9 cellular contexts compared by ENCODE assay signal in the genomic region with DNA sequence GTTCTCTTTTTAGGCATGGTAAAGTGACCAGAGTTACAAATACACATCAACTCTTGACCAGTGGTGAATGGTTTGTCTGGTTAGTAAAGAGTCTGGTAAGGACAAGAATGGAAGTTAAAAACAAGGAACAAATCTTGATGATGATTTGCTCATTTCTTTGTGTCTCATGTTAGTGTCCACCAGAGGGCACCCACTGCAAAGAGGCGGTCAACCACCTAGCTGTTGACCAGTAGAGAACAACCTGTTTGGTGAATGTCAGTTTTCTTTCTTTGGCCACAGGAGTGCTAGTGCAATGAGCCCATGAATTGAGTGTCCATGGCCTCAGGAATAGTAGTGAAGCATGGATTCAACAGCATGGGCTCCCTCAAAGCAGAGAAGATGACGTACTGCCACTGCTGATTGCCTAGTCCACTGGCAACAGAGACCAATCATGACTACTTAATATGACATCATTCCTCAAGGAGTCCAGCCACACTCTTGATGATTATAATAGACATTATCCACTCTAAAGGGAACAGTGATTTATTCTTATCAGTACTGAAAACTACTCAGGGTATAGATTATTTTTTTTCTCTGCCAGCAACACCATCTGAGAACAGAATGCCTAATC. TPM values are rescaled to one million over a fixed set of nuclear protein-coding genes. Genes with fewer than 3 reads are reported as not detected.
A peak's percentile ranks its signal among the peaks of the same experiment; 100 is the strongest.
DNase-seq lines count a peak whose midpoint lies in the region; ATAC-seq and TF ChIP-seq lines count a peak whose summit lies in the region.
"Had no signal": no experiment of that assay in that cellular context is flagged by ENCODE, and none has a peak within 500 bp of the region (broad histone marks: within the 10 kb centered on the region; RNA-seq: fewer than 3 reads in every experiment).

No MANE protein-coding gene starts in this region.

- no peaks in the 10 kb centered on the region for H3K9me2 ChIP-seq in OCI-LY7 (ENCODE audit: insufficient read depth, low read length)

- BruUV-seq in OCI-LY7 (replicated peaks; lab: Mats Ljungman, UMichigan): no TSS peak

- no peak overlapping the region for H3K4me2 ChIP-seq in OCI-LY7 (ENCODE audit: low read length)
- H3K4me2 ChIP-seq: BLaER1 treated with 17β-estradiol and CSF1 and Interleukin-3, amounts not matched to agents 10 nM and 100 nM had no signal

- H2AFZ ChIP-seq in OCI-LY7 (ENCODE audit: low read length): no peak overlapping the region

- no peaks in the 10 kb centered on the region for H3K9me3 ChIP-seq in HEK293 (ENCODE audit: control insufficient read depth, insufficient read depth, low read depth, low read length)
- no peaks in the 10 kb centered on the region for H3K9me3 ChIP-seq in OCI-LY7 (ENCODE audit: low read length)
- H3K9me3 ChIP-seq: BLaER1 treated with 17β-estradiol and CSF1 and Interleukin-3, amounts not matched to agents 10 nM and 100 nM had no signal

- H3K4me1 ChIP-seq in HEK293 (ENCODE audit: control insufficient read depth, insufficient read depth, low read length) (no peaks in the 10 kb centered on the region), OCI-LY7 (ENCODE audit: insufficient read depth, low read length, poor library complexity, severe bottlenecking) (no peaks in the 10 kb centered on the region)
- H3K4me1 ChIP-seq: BLaER1 treated with 17β-estradiol and CSF1 and Interleukin-3, amounts not matched to agents 10 nM and 100 nM had no signal

- H3K27ac ChIP-seq in HEK293 (ENCODE audit: extremely low read depth, low read depth, low read length): no peak overlapping the region
- H3K27ac ChIP-seq in OCI-LY7 (ENCODE audit: low read depth, low read length, poor library complexity, severe bottlenecking): no peak overlapping the region
- H3K27ac ChIP-seq: BLaER1 treated with 17β-estradiol and CSF1 and Interleukin-3, amounts not matched to agents 10 nM and 100 nM had no signal

- ATAC-seq in GM18520 (IDR thresholded peaks at IDR 0.05; ENCODE audit: unreplicated experiment): no peak

- H3K4me3 ChIP-seq in HEK293 (ENCODE audit: low read depth, low read length) (no peak overlapping the region), OCI-LY7 (ENCODE audit: low read depth, low read length, poor library complexity, severe bottlenecking) (no peak overlapping the region), fibroblast of pulmonary artery (replicated peaks; ENCODE audit: low read depth, low read length) (no peak overlapping the region)
- H3K4me3 ChIP-seq: BLaER1 treated with 17β-estradiol and CSF1 and Interleukin-3, amounts not matched to agents 10 nM and 100 nM had no signal

- POLR2A ChIA-PET in HEK293 (lab: Yijun Ruan, JAX): no interaction called here
- POLR2A ChIA-PET in OCI-LY7 (lab: Charles Lee): no interaction called here

- TF ChIP-seq CTCF in HEK293 (tag by site-specific recombination; IDR thresholded peaks at IDR 0.05): no peak
- peak; percentile 72 for TF ChIP-seq CTCF in OCI-LY7 (conservative IDR thresholded peaks at IDR 0.05; ENCODE audit: low read length)
- peak; percentile 71 for TF ChIP-seq CTCF in fibroblast of pulmonary artery (IDR thresholded peaks at IDR 0.05; ENCODE audit: low read length, missing control alignments)

- H3K36me3 ChIP-seq in HEK293 (ENCODE audit: control insufficient read depth in 2 of 2, insufficient read depth in 1 of 2, low read length in 2 of 2): no peaks in the 10 kb centered on the region
- no peaks in the 10 kb centered on the region for H3K36me3 ChIP-seq in OCI-LY7 (ENCODE audit: insufficient read depth, low read length)
- H3K36me3 ChIP-seq: BLaER1 treated with 17β-estradiol and CSF1 and Interleukin-3, amounts not matched to agents 10 nM and 100 nM had no signal

- intact Hi-C loops in OCI-LY7 (cut with micrococcal nuclease; ENCODE audit: unreplicated experiment): no loop called here

- H3K79me2 ChIP-seq in OCI-LY7 (ENCODE audit: insufficient read depth, low read depth, low read length): no peaks in the 10 kb centered on the region

- DNase-seq in NCI-H2029 (lab: John Stamatoyannopoulos, UW) (peak; percentile 0), NCI-H2029 treated with DMSO at 0.1 percent for 48 hours (lab: John Stamatoyannopoulos, UW) (no peak), OCI-LY7 (ENCODE audit: low spot score) (peak; percentile 21), fibroblast of pulmonary artery (ENCODE audit: low read depth) (peak; percentile 58), retina (peak; percentile 59), activated gamma-delta T cell treated with Interleukin-2 at 50 U/mL for 16 hours (no peak)

- CTCF ChIA-PET in HEK293 (lab: Yijun Ruan, JAX): interaction anchor here (0.5 to 0.9 kb wide), 5 partner anchors 18 to 290 kb away, joined by 3 read pairs; no protein-coding TSS in a partner anchor
- CTCF ChIA-PET in OCI-LY7 (lab: Charles Lee; ENCODE audit: unreplicated experiment): no interaction called here

- H4K20me1 ChIP-seq in OCI-LY7 (ENCODE audit: insufficient read depth, low read length): no peaks in the 10 kb centered on the region
- H4K20me1 ChIP-seq: BLaER1 treated with 17β-estradiol and CSF1 and Interleukin-3, amounts not matched to agents 10 nM and 100 nM had no signal

TF ChIP-seq in HEK293, 187 proteins besides CTCF, POLR2A, EP300 and RAD21:
- TF ChIP-seq ZNF571 (tag by site-specific recombination; IDR thresholded peaks at IDR 0.05): no peak
- peak; percentile 68 for TF ChIP-seq ATF2 (tag by site-specific recombination; IDR thresholded peaks at IDR 0.05; ENCODE audit: low read depth)
- TF ChIP-seq ZNF670 (tag by site-specific recombination; IDR thresholded peaks at IDR 0.05; ENCODE audit: low read depth): no peak
- TF ChIP-seq, protein P1, sequence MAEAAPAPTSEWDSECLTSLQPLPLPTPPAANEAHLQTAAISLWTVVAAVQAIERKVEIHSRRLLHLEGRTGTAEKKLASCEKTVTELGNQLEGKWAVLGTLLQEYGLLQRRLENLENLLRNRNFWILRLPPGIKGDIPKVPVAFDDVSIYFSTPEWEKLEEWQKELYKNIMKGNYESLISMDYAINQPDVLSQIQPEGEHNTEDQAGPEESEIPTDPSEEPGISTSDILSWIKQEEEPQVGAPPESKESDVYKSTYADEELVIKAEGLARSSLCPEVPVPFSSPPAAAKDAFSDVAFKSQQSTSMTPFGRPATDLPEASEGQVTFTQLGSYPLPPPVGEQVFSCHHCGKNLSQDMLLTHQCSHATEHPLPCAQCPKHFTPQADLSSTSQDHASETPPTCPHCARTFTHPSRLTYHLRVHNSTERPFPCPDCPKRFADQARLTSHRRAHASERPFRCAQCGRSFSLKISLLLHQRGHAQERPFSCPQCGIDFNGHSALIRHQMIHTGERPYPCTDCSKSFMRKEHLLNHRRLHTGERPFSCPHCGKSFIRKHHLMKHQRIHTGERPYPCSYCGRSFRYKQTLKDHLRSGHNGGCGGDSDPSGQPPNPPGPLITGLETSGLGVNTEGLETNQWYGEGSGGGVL (tag by site-specific recombination; IDR thresholded peaks at IDR 0.05): no peak
- peak; percentile 33; the same call in 1 of the 2 replicates for TF ChIP-seq ZNF654 (tag by site-specific recombination; IDR thresholded peaks at IDR 0.05; ENCODE audit: low read depth)
- 0 out of 2 replicates have a peak, but pooled peaks have one; percentile 34 for TF ChIP-seq SCRT2 (tag by site-specific recombination; IDR thresholded peaks at IDR 0.05)
- TF ChIP-seq HOXC10 (CRISPR knock-in tag; IDR thresholded peaks at IDR 0.05): no peak
- TF ChIP-seq ZFP41 (tag by site-specific recombination; IDR thresholded peaks at IDR 0.05; ENCODE audit: borderline replicate concordance): no peak
- no peak for TF ChIP-seq ZSCAN30 (tag by site-specific recombination; IDR thresholded peaks at IDR 0.05)
- TF ChIP-seq, protein P2, sequence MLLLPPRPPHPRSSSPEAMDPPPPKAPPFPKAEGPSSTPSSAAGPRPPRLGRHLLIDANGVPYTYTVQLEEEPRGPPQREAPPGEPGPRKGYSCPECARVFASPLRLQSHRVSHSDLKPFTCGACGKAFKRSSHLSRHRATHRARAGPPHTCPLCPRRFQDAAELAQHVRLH (tag by site-specific recombination; IDR thresholded peaks at IDR 0.05): no peak
- no peak for TF ChIP-seq ZNF843 (tag by site-specific recombination; IDR thresholded peaks at IDR 0.05)

RNA-seq across cellular contexts. Expression of gene CNTN6, which starts 10.7 kb away (rescaled TPM):
- total RNA-seq in OCI-LY7 (2014; rRNA removed; shearing (Covaris generic)): not detected in 2 replicates
- not detected in 2 replicates for total RNA-seq in OCI-LY7 (2022)

Comparison
In these comparisons a context has a peak if more than half of its experiments do, and no peak if none do; other contexts are left out.
1. DNase-seq: peak in NCI-H2029 (single experiment), OCI-LY7 (single experiment), fibroblast of pulmonary artery (single experiment) and retina (single experiment); none in NCI-H2029 treated with DMSO at 0.1 percent for 48 hours (single experiment) and activated gamma-delta T cell treated with Interleukin-2 at 50 U/mL for 16 hours (single experiment).